In the genomic region with DNA sequence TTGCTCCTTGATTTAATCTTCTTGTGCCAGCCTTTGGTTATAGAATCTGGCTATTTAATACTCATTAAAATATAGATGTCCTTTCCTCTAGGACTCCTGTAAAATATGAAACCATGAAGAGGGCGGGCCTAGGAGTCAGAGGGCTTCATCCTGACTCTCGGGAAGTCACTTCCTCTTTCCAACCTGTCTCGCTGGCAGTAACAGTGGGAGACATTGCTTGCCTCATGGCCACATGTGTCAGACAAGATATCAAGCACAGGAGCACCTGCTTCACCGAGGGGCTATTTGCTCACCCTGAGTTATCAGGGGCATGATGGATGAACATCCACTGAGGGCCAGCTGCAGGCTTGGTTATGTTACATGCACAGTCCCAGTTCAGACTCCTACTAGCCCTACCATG, we compare ENCODE assay signal across 18 cellular contexts. TPM values are rescaled to one million over a fixed set of nuclear protein-coding genes. Genes with fewer than 3 reads are reported as not detected.
DNase-seq lines count a peak whose midpoint lies in the region; ATAC-seq and TF ChIP-seq lines count a peak whose summit lies in the region.
"Had no signal": no experiment of that assay in that cellular context is flagged by ENCODE, and none has a peak within 500 bp of the region (broad histone marks: within the 10 kb centered on the region; RNA-seq: fewer than 3 reads in every experiment).

No MANE protein-coding gene starts in this region.

- no peak overlapping the region for H3K4me3 Mint-ChIP-seq in progenitor cell of endocrine pancreas (ENCODE audit: low read depth)
- H3K4me3 Mint-ChIP-seq: CD4-positive, CD25-positive, alpha-beta regulatory T cell; T-helper 2 cell treated with Interferon-gamma antibody and Interleukin-4, amounts not matched to agents 5 μg/mL and 100 μg/mL, for 36 hours had no signal

- in situ Hi-C loops in KBM-7 (cut with MboI; ENCODE audit: low pct_unique_long_range_greater_than_20kb, low sequenced_read_pairs) = no loop called here

- no peaks in the 10 kb centered on the region for H3K27me3 Mint-ChIP-seq in progenitor cell of endocrine pancreas

- peaks cover 10% of the 10 kb centered on the region for H3K4me1 Mint-ChIP-seq in progenitor cell of endocrine pancreas (ENCODE audit: low read depth)
- H3K4me1 Mint-ChIP-seq: CD4-positive, CD25-positive, alpha-beta regulatory T cell had no signal

- peaks cover 2% of the 10 kb centered on the region for H3K36me3 Mint-ChIP-seq in progenitor cell of endocrine pancreas (ENCODE audit: insufficient read depth)
- H3K36me3 Mint-ChIP-seq: CD4-positive, CD25-positive, alpha-beta regulatory T cell had no signal

- no peak for ATAC-seq in GM18867 (IDR thresholded peaks at IDR 0.05; ENCODE audit: unreplicated experiment)
- ATAC-seq: HCT116 had no signal

- DNase-seq in KBM-7 (peak; percentile 26), NCI-H510A (lab: John Stamatoyannopoulos, UW) (peak; percentile 38), SIG-M5 treated with dmso at 0.1 percent for 504 hours (lab: John Stamatoyannopoulos, UW; ENCODE audit: unreplicated experiment) (peak; percentile 36), progenitor cell of endocrine pancreas (ENCODE audit: low spot score, unreplicated experiment) (no peak), foreskin melanocyte (no peak), activated gamma-delta T cell treated with Interleukin-2 at 50 U/mL for 16 hours (no peak)
- DNase-seq: ACHN; CD4-positive, CD25-positive, alpha-beta regulatory T cell; GM23248; MG63; NCI-H1417; NCI-H187 treated with DMSO at 0.1 percent for 48 hours; NCI-H2171; NCI-H446 treated with DMSO at 0.1 percent for 48 hours; NCI-H774 had no signal

- peak overlapping the region; percentile 67 for H3K27ac Mint-ChIP-seq in progenitor cell of endocrine pancreas
- H3K27ac Mint-ChIP-seq: CD4-positive, CD25-positive, alpha-beta regulatory T cell; T-helper 2 cell treated with Interferon-gamma antibody and Interleukin-4, amounts not matched to agents 5 μg/mL and 100 μg/mL, for 36 hours had no signal

- no peak for TF ChIP-seq CTCF in progenitor cell of endocrine pancreas (IDR thresholded peaks at IDR 0.05; ENCODE audit: unreplicated experiment)

- H3K9me3 Mint-ChIP-seq in progenitor cell of endocrine pancreas (ENCODE audit: low read depth) = no peaks in the 10 kb centered on the region
- H3K9me3 Mint-ChIP-seq: T-helper 2 cell treated with Interferon-gamma antibody and Interleukin-4, amounts not matched to agents 5 μg/mL and 100 μg/mL, for 36 hours had no signal

RNA-seq across cellular contexts. Expression of gene SLIT1, which starts 31.0 kb away (rescaled TPM):
- 23.8 and 25.5 TPM in 2 replicates for total RNA-seq in progenitor cell of endocrine pancreas
- total RNA-seq: GM23248 had no signal

Comparison
In these comparisons a context has a peak if more than half of its experiments do, and no peak if none do; other contexts are left out.
1. DNase-seq: peak in KBM-7 (single experiment), NCI-H510A (single experiment) and SIG-M5 treated with dmso at 0.1 percent for 504 hours (single experiment); none in progenitor cell of endocrine pancreas (single experiment), foreskin melanocyte (single experiment) and activated gamma-delta T cell treated with Interleukin-2 at 50 U/mL for 16 hours (single experiment).